In the genomic region with DNA sequence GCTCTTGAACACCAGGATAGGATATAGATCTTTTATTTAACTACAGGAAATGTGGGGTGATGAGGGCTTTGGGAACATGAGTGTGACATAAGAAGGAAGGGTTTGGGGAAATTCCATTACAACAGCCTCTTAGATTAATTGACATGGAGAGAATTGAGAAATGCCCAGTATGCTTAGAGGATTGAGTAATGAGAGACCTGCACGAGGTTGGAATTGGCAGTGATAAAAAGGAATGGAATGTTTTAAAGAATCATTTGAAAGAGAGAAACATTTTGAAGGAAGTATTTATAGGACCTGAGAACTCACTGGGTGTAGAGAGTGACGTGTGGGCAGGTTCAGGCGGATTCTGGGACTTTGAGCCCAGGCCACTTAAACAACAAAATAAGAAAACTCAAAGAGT, we compare ENCODE assay signal across 14 cellular contexts.
DNase-seq lines count a peak whose midpoint lies in the region; ATAC-seq, FAIRE-seq and TF ChIP-seq lines count a peak whose summit lies in the region.
"Had no signal": no experiment of that assay in that cellular context is flagged by ENCODE, and none has a peak within 500 bp of the region (broad histone marks: within the 10 kb centered on the region; RNA-seq: fewer than 3 reads in every experiment).

No MANE protein-coding gene starts in this region.

- dilution Hi-C loops in keratinocyte (cut with MboI; ENCODE audit: extremely low pct_ligation_motif_present, low sequenced_read_pairs), result no loop called here

- TF ChIP-seq CTCF in bronchial epithelial cell (IDR thresholded peaks at IDR 0.05; ENCODE audit: insufficient read depth, low read length, severe bottlenecking) (no peak), keratinocyte (optimal IDR thresholded peaks at IDR 0.05 in 1 of 3, IDR thresholded peaks at IDR 0.05 in 1 of 3, conservative IDR thresholded peaks at IDR 0.05 in 1 of 3; ENCODE audit: extremely low read depth in 1 of 3, insufficient read depth in 2 of 3, low read length in 3 of 3) (no peak), upper lobe of left lung (IDR thresholded peaks at IDR 0.05) (no peak), right lobe of liver (IDR thresholded peaks at IDR 0.05) (no peak)

- TF ChIP-seq POLR2A in upper lobe of left lung (IDR thresholded peaks at IDR 0.05) (no peak), right lobe of liver (IDR thresholded peaks at IDR 0.05) (no peak)

- peak overlapping the region; percentile 79 for H3K4me2 ChIP-seq in keratinocyte (ENCODE audit: control insufficient read depth, extremely low read depth, insufficient read depth, low read depth, low read length)

- H3K27ac ChIP-seq in keratinocyte (ENCODE audit: control insufficient read depth, insufficient read depth, low read length), result peak overlapping the region; percentile 98
- peak overlapping the region; percentile 34 to 66 (median 50) for H3K27ac ChIP-seq in upper lobe of left lung
- H3K27ac ChIP-seq in right lobe of liver, result no peak overlapping the region
- H3K27ac ChIP-seq: SJSA1 had no signal

- H3K36me3 ChIP-seq in bronchial epithelial cell (ENCODE audit: control insufficient read depth, insufficient read depth, low read length) (no peaks in the 10 kb centered on the region), keratinocyte (ENCODE audit: control insufficient read depth in 2 of 2, extremely low read depth in 1 of 2, insufficient read depth in 2 of 2, low read length in 2 of 2) (no peaks in the 10 kb centered on the region), upper lobe of left lung (no peaks in the 10 kb centered on the region), right lobe of liver (no peaks in the 10 kb centered on the region)
- H3K36me3 ChIP-seq: SJSA1 had no signal

- ATAC-seq in upper lobe of left lung (ENCODE audit: low FRiP score in 2 of 2) (peak in 1 of 2 donors; percentile 68), right lobe of liver (no peak), GM19395 (IDR thresholded peaks at IDR 0.05; ENCODE audit: unreplicated experiment) (no peak)
- ATAC-seq: activated naive CD8-positive, alpha-beta T cell treated with anti-CD3 and anti-CD28 coated beads, Interleukin-2, amount 50 U/mL, for 24 hours; stimulated activated naive CD8-positive, alpha-beta T cell treated with anti-CD3 and anti-CD28 coated beads, Interleukin-15, amount 100 ng/mL, for 72 hours had no signal

- H3K4me3 ChIP-seq in bronchial epithelial cell (ENCODE audit: low read depth, low read length) (no peak overlapping the region), keratinocyte (ENCODE audit: control insufficient read depth in 2 of 3, extremely low read depth in 1 of 3, insufficient read depth in 2 of 3, low read depth in 1 of 3, low read length in 3 of 3) (peak overlapping the region in 1 of 3 experiments; percentile 39), upper lobe of left lung (no peak overlapping the region), right lobe of liver (no peak overlapping the region)
- H3K4me3 ChIP-seq: SJSA1 had no signal

- no peaks in the 10 kb centered on the region for H4K20me1 ChIP-seq in keratinocyte (ENCODE audit: control insufficient read depth, extremely low read depth, insufficient read depth, low read length)

- H3K79me2 ChIP-seq in keratinocyte (ENCODE audit: control insufficient read depth, insufficient read depth, low read length), result no peaks in the 10 kb centered on the region

- WGBS in upper lobe of left lung, 2 donors, result 62 to 63% methylated on average over 3 of the region's 3 CpGs
- 39% methylated on average over 3 of the region's 3 CpGs for WGBS in right lobe of liver (ENCODE audit: insufficient coverage, low coverage, low lambda C conversion rate, missing lambda C conversion rate)

- H2AFZ ChIP-seq in keratinocyte (ENCODE audit: control insufficient read depth, low read length), result peak overlapping the region; percentile 70

- H3K4me1 ChIP-seq in keratinocyte (ENCODE audit: control insufficient read depth, extremely low read depth, insufficient read depth, low read length) (peaks cover 28% of the 10 kb centered on the region), upper lobe of left lung (peaks cover 0 to 6% (median 0%) of the 10 kb centered on the region in 4 donors), right lobe of liver (no peaks in the 10 kb centered on the region)
- H3K4me1 ChIP-seq: SJSA1 had no signal

- FAIRE-seq in bronchial epithelial cell (lab: Jason Lieb, UNC), result peak; percentile 52
- FAIRE-seq in keratinocyte (lab: Jason Lieb, UNC), result peak; percentile 95
- FAIRE-seq: endothelial cell of umbilical vein had no signal

- TF ChIP-seq EP300 in upper lobe of left lung (IDR thresholded peaks at IDR 0.05), result peak in 2 of 4 donors; percentile 37 to 84

- H3K9me3 ChIP-seq in keratinocyte (ENCODE audit: control insufficient read depth, low read depth, low read length), result no peaks in the 10 kb centered on the region
- H3K9me3 ChIP-seq in upper lobe of left lung, result no peaks in the 10 kb centered on the region
- no peaks in the 10 kb centered on the region for H3K9me3 ChIP-seq in right lobe of liver

- H3K27me3 ChIP-seq in bronchial epithelial cell (ENCODE audit: control insufficient read depth, insufficient read depth, low read length), result no peaks in the 10 kb centered on the region
- H3K27me3 ChIP-seq in keratinocyte (ENCODE audit: control insufficient read depth, extremely low read depth, insufficient read depth, low read length), result no peaks in the 10 kb centered on the region
- no peaks in the 10 kb centered on the region for H3K27me3 ChIP-seq in upper lobe of left lung
- H3K27me3 ChIP-seq in right lobe of liver, result no peaks in the 10 kb centered on the region
- H3K27me3 ChIP-seq: SJSA1 had no signal

- DNase-seq in M059J (ENCODE audit: low read depth), result peak; percentile 81
- DNase-seq in bronchial epithelial cell (ENCODE audit: low read depth), result peak; percentile 99
- peak; percentile 57 for DNase-seq in keratinocyte (ENCODE audit: low read depth, low spot score)
- DNase-seq in upper lobe of left lung, result peak in 1 of 2 donors; percentile 57
- DNase-seq in right lobe of liver, result no peak
- no peak for DNase-seq in UCSD-AML1 (lab: John Stamatoyannopoulos, UW; ENCODE audit: unreplicated experiment)
- DNase-seq: activated naive CD8-positive, alpha-beta T cell treated with anti-CD3 and anti-CD28 coated beads, Interleukin-2, amount 50 U/mL, for 24 hours; NCI-H1417; stimulated activated CD4-positive, alpha-beta T cell treated with anti-CD3 and anti-CD28 coated beads, Interleukin-12 subunit alpha, Interleukin-12 subunit beta, amount 100 ng/mL, for 4 hours; stimulated activated naive CD8-positive, alpha-beta T cell treated with anti-CD3 and anti-CD28 coated beads, Interleukin-15, amount 100 ng/mL, for 72 hours; T-helper 9 cell had no signal

- H3K9ac ChIP-seq in keratinocyte (ENCODE audit: control insufficient read depth, extremely low read depth, insufficient read depth, low read length), result peak overlapping the region; percentile 73

- H3K9me1 ChIP-seq in keratinocyte (ENCODE audit: control insufficient read depth, extremely low read depth, insufficient read depth, low read length), result no peaks in the 10 kb centered on the region

- intact Hi-C loops in right lobe of liver (cut with DNase I), result no loop called here

Comparison
In these comparisons a context has a peak if more than half of its experiments do, and no peak if none do; other contexts are left out.
1. DNase-seq: peak in M059J (single experiment), bronchial epithelial cell (single experiment) and keratinocyte (single experiment); none in right lobe of liver (0 of 3) and UCSD-AML1 (single experiment).
2. H3K27ac ChIP-seq: peak in keratinocyte (single experiment) and upper lobe of left lung (4 of 4); none in right lobe of liver (0 of 3).